In the genomic region with DNA sequence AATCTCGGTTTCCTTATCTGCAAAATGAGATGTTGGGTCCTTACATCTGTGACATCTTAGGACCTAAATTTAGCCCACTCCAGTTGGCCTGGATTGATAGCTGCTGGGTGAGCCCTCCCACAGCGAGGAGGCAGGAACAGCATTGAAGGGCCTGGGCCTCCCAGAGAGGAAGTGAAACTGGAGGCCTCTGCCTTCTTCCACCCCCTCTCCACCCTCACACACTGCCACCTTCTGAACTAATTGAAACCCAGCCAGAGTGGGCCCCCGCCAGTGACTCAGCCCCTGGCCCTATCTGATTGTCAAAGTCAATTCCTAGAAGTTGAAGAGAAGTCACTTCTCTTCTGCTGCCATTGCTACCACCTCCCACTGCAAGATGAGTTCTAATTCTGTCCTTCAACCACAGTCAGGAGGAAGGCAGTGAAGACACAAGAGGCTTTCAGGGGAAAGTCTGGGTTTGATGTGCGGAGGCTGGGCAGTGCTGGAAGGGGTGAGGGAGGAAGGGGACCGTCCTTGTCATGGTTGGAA, we compare ENCODE assay signal across 9 cellular contexts. TPM values are rescaled to one million over a fixed set of nuclear protein-coding genes. Genes with fewer than 3 reads are reported as not detected.
A peak's percentile ranks its signal among the peaks of the same experiment; 100 is the strongest.
DNase-seq lines count a peak whose midpoint lies in the region; ATAC-seq and TF ChIP-seq lines count a peak whose summit lies in the region.
"Had no signal": no experiment of that assay in that cellular context is flagged by ENCODE, and none has a peak within 500 bp of the region (broad histone marks: within the 10 kb centered on the region; RNA-seq: fewer than 3 reads in every experiment).

No MANE protein-coding gene starts in this region.

- no peaks in the 10 kb centered on the region for H3K79me2 ChIP-seq in OCI-LY3 (ENCODE audit: low read length)

- H3K27me3 ChIP-seq in OCI-LY3 (ENCODE audit: low read depth, low read length) (no peaks in the 10 kb centered on the region), upper lobe of left lung (no peaks in the 10 kb centered on the region)

- H3K36me3 ChIP-seq in OCI-LY3 (replicated peaks; ENCODE audit: low read depth, low read length) (no peaks in the 10 kb centered on the region), mesodermal cell (ENCODE audit: control insufficient read depth, insufficient read depth, low read length) (no peaks in the 10 kb centered on the region), upper lobe of left lung (no peaks in the 10 kb centered on the region)

- peak overlapping the region; percentile 89 for H3K4me2 ChIP-seq in OCI-LY3 (ENCODE audit: low read length)

- H3K4me3 ChIP-seq in OCI-LY3 (ENCODE audit: low read length) (peak overlapping the region; percentile 64), mesodermal cell (ENCODE audit: extremely low read depth, insufficient read depth, low read length, poor library complexity, severe bottlenecking) (no peak overlapping the region), upper lobe of left lung (no peak overlapping the region)

- H3K27ac Mint-ChIP-seq in activated T-helper 17 cell treated with anti-CD3 and anti-CD28 coated beads, Interleukin-2, amount 50 U/mL, for 72 hours: peak overlapping the region; percentile 93

- H3K4me1 Mint-ChIP-seq in activated T-helper 17 cell treated with anti-CD3 and anti-CD28 coated beads, Interleukin-2, amount 50 U/mL, for 72 hours: peaks cover 30% of the 10 kb centered on the region

- H3K9ac ChIP-seq in OCI-LY3 (ENCODE audit: low read length): peak overlapping the region; percentile 60

- no peaks in the 10 kb centered on the region for H4K20me1 ChIP-seq in OCI-LY3 (ENCODE audit: insufficient read depth, low read length)

- H3K36me3 Mint-ChIP-seq in activated T-helper 17 cell treated with anti-CD3 and anti-CD28 coated beads, Interleukin-2, amount 50 U/mL, for 72 hours (ENCODE audit: low read depth): no peaks in the 10 kb centered on the region

- H3K27ac ChIP-seq in OCI-LY3 (ENCODE audit: low read length) (peak overlapping the region; percentile 96), mesodermal cell (ENCODE audit: low read depth, low read length, severe bottlenecking) (peak overlapping the region; percentile 6), upper lobe of left lung (peak overlapping the region in 3 of 4 donors; percentile 23 to 47 (median 24))

- DNase-seq in upper lobe of left lung (peak in 1 of 2 donors; percentile 81), kidney tubule cell (ENCODE audit: low spot score) (no peak), hepatic stellate cell (ENCODE audit: low spot score) (no peak)

- TF ChIP-seq CTCF in OCI-LY3 (IDR thresholded peaks at IDR 0.05; ENCODE audit: low read depth, low read length): peak; percentile 25
- no peak for TF ChIP-seq CTCF in upper lobe of left lung (IDR thresholded peaks at IDR 0.05)

- 0 out of 2 replicates have a peak overlapping the region, but pooled peaks have one; percentile 35 for H2AFZ ChIP-seq in OCI-LY3 (ENCODE audit: low read depth, low read length)

- H3K27me3 Mint-ChIP-seq in activated T-helper 17 cell treated with anti-CD3 and anti-CD28 coated beads, Interleukin-2, amount 50 U/mL, for 72 hours: no peaks in the 10 kb centered on the region

- peak; percentile 59 for ATAC-seq in GM18508 (IDR thresholded peaks at IDR 0.05; ENCODE audit: insufficient read depth, unreplicated experiment)
- ATAC-seq in HG02870 (IDR thresholded peaks at IDR 0.05; ENCODE audit: unreplicated experiment): peak; percentile 75
- ATAC-seq in activated T-helper 17 cell treated with anti-CD3 and anti-CD28 coated beads, Interleukin-2, amount 50 U/mL, for 72 hours (replicated peaks): peak; percentile 89
- peak; percentile 64 to 88 for ATAC-seq in upper lobe of left lung (ENCODE audit: low FRiP score in 2 of 2)
- ATAC-seq: Panc1 had no signal

- WGBS in mesodermal cell (ENCODE audit: insufficient coverage in 2 of 2), 2 experiments: 80 to 88% methylated on average over 2 to 4 of the region's 5 CpGs
- 52 to 55% methylated on average over 4 to 5 of the region's 5 CpGs for WGBS in upper lobe of left lung, 2 donors

- TF ChIP-seq POLR2A in upper lobe of left lung (IDR thresholded peaks at IDR 0.05): peak in 1 of 4 donors; percentile 17

- TF ChIP-seq EP300 in upper lobe of left lung (IDR thresholded peaks at IDR 0.05): no peak

- H3K9me3 ChIP-seq in OCI-LY3 (ENCODE audit: insufficient read depth, low read length) (no peaks in the 10 kb centered on the region), mesodermal cell (ENCODE audit: control insufficient read depth, low read length) (no peaks in the 10 kb centered on the region), upper lobe of left lung (no peaks in the 10 kb centered on the region)

- H3K4me3 Mint-ChIP-seq in activated T-helper 17 cell treated with anti-CD3 and anti-CD28 coated beads, Interleukin-2, amount 50 U/mL, for 72 hours: peak overlapping the region; percentile 73

- H3K4me1 ChIP-seq in OCI-LY3 (ENCODE audit: low read length) (peaks cover 80% of the 10 kb centered on the region), mesodermal cell (ENCODE audit: control insufficient read depth, insufficient read depth, low read length, poor library complexity, severe bottlenecking) (peaks cover 11% of the 10 kb centered on the region), upper lobe of left lung (peaks cover 0 to 12% (median 2%) of the 10 kb centered on the region in 4 donors)

- peaks cover 11% of the 10 kb centered on the region for H3K9me3 Mint-ChIP-seq in activated T-helper 17 cell treated with anti-CD3 and anti-CD28 coated beads, Interleukin-2, amount 50 U/mL, for 72 hours

RNA-seq across cellular contexts. Expression of a gene that starts 55.2 kb away (rescaled TPM):
- total RNA-seq in activated T-helper 17 cell treated with anti-CD3 and anti-CD28 coated beads, Interleukin-2, amount 50 U/mL, for 72 hours: 1 to 10 TPM; 6.8 to 7.6 TPM
- 28.5 TPM for polyA plus RNA-seq in mesodermal cell (2013, experiment 1 of 2)
- polyA plus RNA-seq in mesodermal cell (2013, experiment 2 of 2): 27.9 TPM
- 100 to 1,000 TPM in 2 of 6 donors, 10 to 100 TPM in 4; 33.8 to 144 (median 59.7) TPM for total RNA-seq in upper lobe of left lung

Comparison
In these comparisons a context has a peak if more than half of its experiments do, and no peak if none do; other contexts are left out.
1. H3K27ac ChIP-seq: peak in every context shown above with its lines; median percentile 96 in OCI-LY3; 24 in upper lobe of left lung; 6 in mesodermal cell.
2. RNA of a gene that starts 55.2 kb away (total RNA-seq): 33.8 to 144 TPM in upper lobe of left lung; 6.8 to 7.6 TPM in activated T-helper 17 cell treated with anti-CD3 and anti-CD28 coated beads, Interleukin-2, amount 50 U/mL, for 72 hours; every median in the first group is over 4 times any median in the second.
3. Peak in every context shown above with its lines, with median percentiles within 50 percentile points of each other: ATAC-seq.